ENCODE assay signal across 2 cellular contexts in genomic region chr6:100454571-100455229, GRCh38.
A peak's percentile ranks its signal among the peaks of the same experiment; 100 is the strongest.
TF ChIP-seq lines count a peak whose summit lies in the region.

No MANE protein-coding gene starts in this region.

TF ChIP-seq in HepG2, 621 proteins besides CTCF, POLR2A, EP300 and RAD21:
- TF ChIP-seq ZKSCAN8 (CRISPR knock-in tag; IDR thresholded peaks at IDR 0.05; ENCODE audit: borderline replicate concordance) (no peak), ZNF589 (CRISPR knock-in tag; conservative IDR thresholded peaks at IDR 0.05) (no peak), CBX2 (IDR thresholded peaks at IDR 0.05; ENCODE audit: low read depth, low read length) (0 out of 2 replicates have a peak, but pooled peaks have one; percentile 42), CBX2 (CRISPR knock-in tag; IDR thresholded peaks at IDR 0.05; ENCODE audit: low read depth) (no peak), ZNF343 (CRISPR knock-in tag; IDR thresholded peaks at IDR 0.05) (no peak), KMT2B (CRISPR knock-in tag; IDR thresholded peaks at IDR 0.05) (no peak), ATM (IDR thresholded peaks at IDR 0.05; ENCODE audit: borderline replicate concordance) (no peak)

TF ChIP-seq in K562, 482 proteins besides CTCF, POLR2A, EP300 and RAD21:
- TF ChIP-seq, protein P1, sequence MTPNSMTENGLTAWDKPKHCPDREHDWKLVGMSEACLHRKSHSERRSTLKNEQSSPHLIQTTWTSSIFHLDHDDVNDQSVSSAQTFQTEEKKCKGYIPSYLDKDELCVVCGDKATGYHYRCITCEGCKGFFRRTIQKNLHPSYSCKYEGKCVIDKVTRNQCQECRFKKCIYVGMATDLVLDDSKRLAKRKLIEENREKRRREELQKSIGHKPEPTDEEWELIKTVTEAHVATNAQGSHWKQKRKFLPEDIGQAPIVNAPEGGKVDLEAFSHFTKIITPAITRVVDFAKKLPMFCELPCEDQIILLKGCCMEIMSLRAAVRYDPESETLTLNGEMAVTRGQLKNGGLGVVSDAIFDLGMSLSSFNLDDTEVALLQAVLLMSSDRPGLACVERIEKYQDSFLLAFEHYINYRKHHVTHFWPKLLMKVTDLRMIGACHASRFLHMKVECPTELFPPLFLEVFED (CRISPR knock-in tag; conservative IDR thresholded peaks at IDR 0.05) = no peak
- TF ChIP-seq CBX8 (IDR thresholded peaks at IDR 0.05; ENCODE audit: borderline replicate concordance, extremely low read depth, low read depth, low read length, poor library complexity, severe bottlenecking) (peak; percentile 81), CBX2 (IDR thresholded peaks at IDR 0.05; ENCODE audit: insufficient read depth, low read length, poor library complexity, severe bottlenecking) (peak; percentile 33)
